18 cellular contexts compared by ENCODE assay signal in genomic region chr13:71309905-71310304, GRCh38.
"Had no signal": no experiment of that assay in that cellular context is flagged by ENCODE, and none has a peak within 500 bp of the region (broad histone marks: within the 10 kb centered on the region; RNA-seq: fewer than 3 reads in every experiment).

No MANE protein-coding gene starts in this region.

- H3K27me3 ChIP-seq: brain microvascular endothelial cell, heart left ventricle, ovary, tibial artery had no signal

- H3K4me3 ChIP-seq: mucosa of descending colon, ovary, tibial artery had no signal

- H3K4me1 ChIP-seq: heart left ventricle, tibial artery had no signal

- FAIRE-seq: urothelium cell line had no signal

- ATAC-seq: activated CD8-positive, alpha-beta T cell treated with anti-CD3 and anti-CD28 coated beads, Interleukin-2, amount 10 ng/mL, durations not matched to agents 7 days and 5 days; heart left ventricle; mucosa of descending colon; naive thymus-derived CD4-positive, alpha-beta T cell; stimulated activated naive B cell treated with anti-CD40 and anti-IgM and Interleukin-4, amounts not matched to agents 10 μg/mL and 1 μg/mL and 100 μg/mL, for 72 hours had no signal

- H3K9me3 ChIP-seq: heart left ventricle, mucosa of descending colon, ovary, tibial artery had no signal

- H3K27ac ChIP-seq: brain microvascular endothelial cell, heart left ventricle, ovary, tibial artery had no signal

- DNase-seq: activated CD4-positive, alpha-beta T cell treated with anti-CD3 and anti-CD28 coated beads, Interleukin-2, amount 10 ng/mL, durations not matched to agents 24 days and 14 days; activated CD4-positive, CD25-positive, alpha-beta regulatory T cell; activated CD8-positive, alpha-beta memory T cell treated with anti-CD3 and anti-CD28 coated beads, Interleukin-2, amount 50 U/mL, for 4 hours; activated CD8-positive, alpha-beta T cell treated with anti-CD3 and anti-CD28 coated beads, Interleukin-2, amount 10 ng/mL, durations not matched to agents 7 days and 5 days; activated naive CD8-positive, alpha-beta T cell treated with anti-CD3 and anti-CD28 coated beads for 36 hours; activated T-cell treated with anti-CD3 and anti-CD28 coated beads, Interleukin-2, amount 50 U/mL, for 48 hours; anterior cingulate cortex; brain microvascular endothelial cell; effector CD8-positive, alpha-beta T cell; foreskin melanocyte; heart left ventricle; mucosa of descending colon; naive thymus-derived CD4-positive, alpha-beta T cell; ovary; stimulated activated CD4-positive, alpha-beta T cell treated with anti-CD3 and anti-CD28 coated beads, Interleukin-4, amount 100 ng/mL, for 1 hour; stimulated activated naive B cell treated with anti-CD40 and anti-IgM and Interleukin-4, amounts not matched to agents 10 μg/mL and 1 μg/mL and 100 μg/mL, for 72 hours; tibial artery had no signal

- H3K36me3 ChIP-seq: brain microvascular endothelial cell, heart left ventricle, ovary, tibial artery had no signal
